ENCODE assay signal across 10 cellular contexts in the genomic region with DNA sequence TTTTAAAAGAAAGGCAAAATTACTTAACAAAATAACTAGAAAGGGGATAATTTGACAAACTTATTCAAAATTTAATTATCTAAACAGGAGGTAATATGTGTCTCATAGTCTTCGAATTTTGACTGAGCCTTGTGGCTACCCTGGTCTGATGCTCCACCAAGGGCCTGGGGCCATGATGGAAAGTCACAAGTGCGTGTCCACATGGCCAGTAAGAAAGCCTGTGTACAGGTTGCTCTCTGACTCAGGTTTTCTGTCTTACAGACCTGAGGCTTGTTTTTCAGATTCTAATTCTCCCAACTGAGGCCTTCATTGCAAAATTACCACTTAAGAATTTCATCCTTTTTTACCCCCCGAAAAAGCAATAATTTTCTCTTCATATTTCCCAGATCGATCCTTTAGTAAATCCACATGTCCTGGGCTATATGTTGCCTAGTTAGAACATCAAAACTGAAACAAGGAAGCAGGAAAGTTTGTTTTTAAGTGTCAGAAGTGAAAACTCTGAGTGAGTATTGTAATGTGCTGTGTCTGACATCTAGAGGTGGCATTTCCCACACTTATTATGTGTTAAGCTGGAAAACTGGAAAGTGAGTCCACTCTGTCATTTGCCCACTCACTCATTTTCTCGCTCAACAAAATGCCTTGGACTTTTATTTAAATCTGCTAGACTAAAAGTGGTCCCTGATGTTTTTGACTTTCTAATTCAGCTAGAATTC. TPM values are rescaled to one million over a fixed set of nuclear protein-coding genes. Genes with fewer than 3 reads are reported as not detected.
A peak's percentile ranks its signal among the peaks of the same experiment; 100 is the strongest.
DNase-seq lines count a peak whose midpoint lies in the region; ATAC-seq and TF ChIP-seq lines count a peak whose summit lies in the region.
"Had no signal": no experiment of that assay in that cellular context is flagged by ENCODE, and none has a peak within 500 bp of the region (broad histone marks: within the 10 kb centered on the region; RNA-seq: fewer than 3 reads in every experiment).

No MANE protein-coding gene starts in this region.

- H3K27ac ChIP-seq in breast epithelium (peak overlapping the region in 1 of 2 donors; percentile 28), upper lobe of right lung (peak overlapping the region; percentile 36), right cardiac atrium (ENCODE audit: low read length) (no peak overlapping the region), brain microvascular endothelial cell (no peak overlapping the region)

- peak overlapping the region; percentile 36 for H3K27ac Mint-ChIP-seq in MCF 10A (ENCODE audit: low read depth, unreplicated experiment)
- H3K27ac Mint-ChIP-seq: activated B cell treated with CpG ODN at 0.5 μM for 24 hours had no signal

- no peaks in the 10 kb centered on the region for H3K9me3 ChIP-seq in breast epithelium
- H3K9me3 ChIP-seq in upper lobe of right lung = no peaks in the 10 kb centered on the region
- H3K9me3 ChIP-seq in right cardiac atrium (ENCODE audit: control insufficient read depth, low read length) = no peaks in the 10 kb centered on the region

- H3K27me3 Mint-ChIP-seq in MCF 10A (ENCODE audit: insufficient read depth, unreplicated experiment) = no peaks in the 10 kb centered on the region

- peaks cover 7% of the 10 kb centered on the region for H3K4me1 Mint-ChIP-seq in MCF 10A (ENCODE audit: insufficient read depth, unreplicated experiment)

- TF ChIP-seq CTCF in MCF 10A (IDR thresholded peaks at IDR 0.05; ENCODE audit: unreplicated experiment) (peak; percentile 48), breast epithelium (IDR thresholded peaks at IDR 0.05) (peak in 1 of 3 donors; percentile 35), NB4 (IDR thresholded peaks at IDR 0.05; ENCODE audit: low read depth, low read length) (no peak), fibroblast of the aortic adventitia (IDR thresholded peaks at IDR 0.05; ENCODE audit: insufficient read depth, low read length) (no peak), upper lobe of right lung (IDR thresholded peaks at IDR 0.05) (peak; percentile 34), brain microvascular endothelial cell (IDR thresholded peaks at IDR 0.05; ENCODE audit: low read depth, low read length, missing control alignments) (no peak)

- TF ChIP-seq POLR2A in breast epithelium (IDR thresholded peaks at IDR 0.05) (no peak), NB4 (IDR thresholded peaks at IDR 0.05; ENCODE audit: extremely low read depth, insufficient read length) (no peak)

- DNase-seq in MCF 10A (ENCODE audit: unreplicated experiment) = peak; percentile 30
- no peak for DNase-seq in breast epithelium (ENCODE audit: low spot score in 2 of 2)
- DNase-seq in NB4 (ENCODE audit: low read depth) = peak; percentile 32
- DNase-seq in fibroblast of the aortic adventitia (ENCODE audit: low read depth) = peak; percentile 27
- no peak for DNase-seq in upper lobe of right lung
- DNase-seq in right cardiac atrium = no peak
- DNase-seq in brain microvascular endothelial cell = no peak
- DNase-seq: activated B cell treated with CpG ODN at 0.5 μM for 24 hours had no signal

- no TSS peak for BruUV-seq in MCF 10A (replicated peaks; lab: Mats Ljungman, UMichigan)

- in situ Hi-C loops in brain microvascular endothelial cell (cut with HindIII; ENCODE audit: low pct_ligation_motif_present, low sequenced_read_pairs) = no loop called here

- no peaks in the 10 kb centered on the region for H3K4me1 ChIP-seq in breast epithelium
- H3K4me1 ChIP-seq in upper lobe of right lung = peaks cover 5% of the 10 kb centered on the region
- no peaks in the 10 kb centered on the region for H3K4me1 ChIP-seq in right cardiac atrium (ENCODE audit: control insufficient read depth, insufficient read depth, low read length)

- H3K36me3 ChIP-seq in breast epithelium (no peaks in the 10 kb centered on the region), upper lobe of right lung (no peaks in the 10 kb centered on the region), brain microvascular endothelial cell (replicated peaks) (no peaks in the 10 kb centered on the region)

- ATAC-seq in upper lobe of right lung (peak; percentile 81), HG03460 (IDR thresholded peaks at IDR 0.05; ENCODE audit: unreplicated experiment) (no peak), right cardiac atrium (no peak)

- H3K36me3 Mint-ChIP-seq in MCF 10A (ENCODE audit: insufficient read depth, unreplicated experiment) = no peaks in the 10 kb centered on the region

- no peaks in the 10 kb centered on the region for H3K27me3 ChIP-seq in breast epithelium
- no peaks in the 10 kb centered on the region for H3K27me3 ChIP-seq in upper lobe of right lung
- no peaks in the 10 kb centered on the region for H3K27me3 ChIP-seq in right cardiac atrium (ENCODE audit: control insufficient read depth, insufficient read depth)
- peaks cover 4% of the 10 kb centered on the region for H3K27me3 ChIP-seq in brain microvascular endothelial cell (replicated peaks)

- CTCF ChIA-PET in MCF 10A (lab: Yijun Ruan, JAX) = interaction anchor here (0.6 to 4.5 kb wide), 14 partner anchors 11 to 800 kb away, joined by 3 to 53 read pairs (median 4); a partner anchor contains a TSS

- 80% methylated on average over 5 of the region's 5 CpGs for WGBS in right cardiac atrium

- H3K4me3 ChIP-seq in breast epithelium (no peak overlapping the region), NB4 (ENCODE audit: low read depth, low read length) (no peak overlapping the region), fibroblast of the aortic adventitia (ENCODE audit: low read depth, low read length) (no peak overlapping the region), upper lobe of right lung (no peak overlapping the region), right cardiac atrium (ENCODE audit: low read length) (no peak overlapping the region), brain microvascular endothelial cell (ENCODE audit: low read depth, low read length) (no peak overlapping the region)

- no peaks in the 10 kb centered on the region for H3K9me3 Mint-ChIP-seq in MCF 10A (ENCODE audit: unreplicated experiment)
- H3K9me3 Mint-ChIP-seq: activated B cell treated with CpG ODN at 0.5 μM for 24 hours had no signal

- POLR2A ChIA-PET in MCF 10A (lab: Yijun Ruan, JAX) = interaction anchor here (0.6 to 3.3 kb wide), 14 partner anchors 8 to 332 kb away, joined by 3 to 37 read pairs (median 4); a partner anchor contains a TSS

- no peak overlapping the region for H3K4me3 Mint-ChIP-seq in MCF 10A (ENCODE audit: unreplicated experiment)
- H3K4me3 Mint-ChIP-seq: activated B cell treated with CpG ODN at 0.5 μM for 24 hours had no signal

- intact Hi-C loops in MCF 10A (cut with micrococcal nuclease) = loop anchor here (1.0 to 5.0 kb wide), 4 partner anchors 96 to 313 kb away; a partner anchor contains a TSS
- intact Hi-C loops in breast epithelium (cut with DNase I; ENCODE audit: low total_unique reads) = no loop called here
- intact Hi-C loops in upper lobe of right lung (cut with DNase I) = no loop called here
- intact Hi-C loops in right cardiac atrium (cut with DNase I) = no loop called here

RNA-seq across cellular contexts. Expression of a gene that starts 10.0 kb away (rescaled TPM):
- total RNA-seq in MCF 10A (2022) (not detected in 2 replicates), breast epithelium (not detected), fibroblast of the aortic adventitia (ENCODE audit: low replicate concordance) (not detected in 2 replicates), upper lobe of right lung (not detected), right cardiac atrium (not detected)
- polyA plus RNA-seq in right cardiac atrium = 0.07 TPM
- total RNA-seq: activated B cell treated with CpG ODN at 0.5 μM for 24 hours had no signal
- polyA plus RNA-seq: esophagus had no signal

RNA-seq across cellular contexts. Expression of a gene that starts 39.0 kb away (rescaled TPM):
- total RNA-seq in MCF 10A (2022) (not detected in 2 replicates), breast epithelium (under 1 TPM; 0.32 to 0.98 (median 0.88) TPM), fibroblast of the aortic adventitia (ENCODE audit: low replicate concordance) (0.63 and 0.65 TPM in 2 replicates), upper lobe of right lung (not detected), right cardiac atrium (under 1 TPM in 1 of 4 donors, not detected in 3; 0.43 TPM)
- 0.11 TPM for polyA plus RNA-seq in right cardiac atrium
- polyA plus RNA-seq: esophagus had no signal

RNA-seq across cellular contexts. Expression of a gene that starts 53.8 kb away (rescaled TPM):
- not detected in 2 replicates for total RNA-seq in MCF 10A (2022)
- total RNA-seq in breast epithelium = under 1 TPM; 0.33 to 0.64 (median 0.59) TPM
- not detected in 2 replicates for total RNA-seq in fibroblast of the aortic adventitia (ENCODE audit: low replicate concordance)
- total RNA-seq in upper lobe of right lung = not detected
- total RNA-seq in right cardiac atrium = not detected
- 0.16 TPM for polyA plus RNA-seq in right cardiac atrium
- total RNA-seq: activated B cell treated with CpG ODN at 0.5 μM for 24 hours had no signal

Comparison
In these comparisons a context has a peak if more than half of its experiments do, and no peak if none do; other contexts are left out.
1. DNase-seq: peak in MCF 10A (single experiment), NB4 (single experiment) and fibroblast of the aortic adventitia (single experiment); none in breast epithelium (0 of 2), upper lobe of right lung (single experiment), right cardiac atrium (0 of 3) and brain microvascular endothelial cell (single experiment).
2. CTCF ChIP-seq: peak in MCF 10A (single experiment) and upper lobe of right lung (single experiment); none in NB4 (single experiment), fibroblast of the aortic adventitia (single experiment) and brain microvascular endothelial cell (single experiment).